ENCODE assay signal across 2 cellular contexts in the genomic region with DNA sequence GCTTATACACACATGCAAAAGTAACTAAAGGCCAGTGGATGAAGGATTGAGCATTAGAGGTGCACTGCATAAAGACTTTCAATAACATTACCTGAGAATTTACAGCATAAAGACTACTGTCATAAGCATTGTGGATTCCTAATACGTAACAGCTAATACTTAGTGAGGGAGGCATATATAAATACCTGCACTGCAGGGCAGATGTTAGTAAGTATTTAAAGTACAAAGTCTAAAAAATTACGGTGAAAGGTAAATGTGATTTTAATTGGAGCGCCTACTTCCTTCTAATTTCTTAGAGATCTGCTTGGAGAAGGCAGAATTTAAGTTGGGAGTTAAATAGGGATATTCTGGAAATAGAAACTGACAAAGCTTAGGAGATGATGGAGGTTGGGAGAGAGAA.
TF ChIP-seq lines count a peak whose summit lies in the region.

No MANE protein-coding gene starts in this region.

TF ChIP-seq in liver, 16 proteins besides CTCF, POLR2A, EP300 and RAD21:
- TF ChIP-seq ATF3 (IDR thresholded peaks at IDR 0.05) (no peak), HNF4A (conservative IDR thresholded peaks at IDR 0.05) (peak; percentile 17 to 32)
- TF ChIP-seq, protein P1, sequence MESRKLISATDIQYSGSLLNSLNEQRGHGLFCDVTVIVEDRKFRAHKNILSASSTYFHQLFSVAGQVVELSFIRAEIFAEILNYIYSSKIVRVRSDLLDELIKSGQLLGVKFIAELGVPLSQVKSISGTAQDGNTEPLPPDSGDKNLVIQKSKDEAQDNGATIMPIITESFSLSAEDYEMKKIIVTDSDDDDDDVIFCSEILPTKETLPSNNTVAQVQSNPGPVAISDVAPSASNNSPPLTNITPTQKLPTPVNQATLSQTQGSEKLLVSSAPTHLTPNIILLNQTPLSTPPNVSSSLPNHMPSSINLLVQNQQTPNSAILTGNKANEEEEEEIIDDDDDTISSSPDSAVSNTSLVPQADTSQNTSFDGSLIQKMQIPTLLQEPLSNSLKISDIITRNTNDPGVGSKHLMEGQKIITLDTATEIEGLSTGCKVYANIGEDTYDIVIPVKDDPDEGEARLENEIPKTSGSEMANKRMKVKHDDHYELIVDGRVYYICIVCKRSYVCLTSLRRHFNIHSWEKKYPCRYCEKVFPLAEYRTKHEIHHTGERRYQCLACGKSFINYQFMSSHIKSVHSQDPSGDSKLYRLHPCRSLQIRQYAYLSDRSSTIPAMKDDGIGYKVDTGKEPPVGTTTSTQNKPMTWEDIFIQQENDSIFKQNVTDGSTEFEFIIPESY (IDR thresholded peaks at IDR 0.05): no peak

TF ChIP-seq in HepG2, 621 proteins besides CTCF, POLR2A, EP300 and RAD21:
- TF ChIP-seq ZNF567 (CRISPR knock-in tag; IDR thresholded peaks at IDR 0.05; ENCODE audit: borderline replicate concordance) (no peak), FOXP4 (CRISPR knock-in tag; IDR thresholded peaks at IDR 0.05) (no peak), MEF2D (CRISPR knock-in tag; IDR thresholded peaks at IDR 0.05) (no peak), THYN1 (CRISPR knock-in tag; IDR thresholded peaks at IDR 0.05; ENCODE audit: borderline replicate concordance, low read depth) (no peak), E2F2 (CRISPR knock-in tag; IDR thresholded peaks at IDR 0.05; ENCODE audit: borderline replicate concordance) (no peak), MXI1 (IDR thresholded peaks at IDR 0.05; ENCODE audit: borderline replicate concordance, low read depth, low read length) (no peak), XBP1 (CRISPR knock-in tag; IDR thresholded peaks at IDR 0.05) (no peak), MLLT10 (CRISPR knock-in tag; IDR thresholded peaks at IDR 0.05) (no peak), ZNF839 (CRISPR knock-in tag; IDR thresholded peaks at IDR 0.05; ENCODE audit: borderline replicate concordance) (no peak), ADNP (CRISPR knock-in tag; IDR thresholded peaks at IDR 0.05) (no peak), TAF1 (CRISPR knock-in tag; IDR thresholded peaks at IDR 0.05) (no peak)
- TF ChIP-seq, protein P1 (CRISPR knock-in tag; IDR thresholded peaks at IDR 0.05): no peak
